Comparison of ENCODE assay signal across 1 cellular context in the genomic region with DNA sequence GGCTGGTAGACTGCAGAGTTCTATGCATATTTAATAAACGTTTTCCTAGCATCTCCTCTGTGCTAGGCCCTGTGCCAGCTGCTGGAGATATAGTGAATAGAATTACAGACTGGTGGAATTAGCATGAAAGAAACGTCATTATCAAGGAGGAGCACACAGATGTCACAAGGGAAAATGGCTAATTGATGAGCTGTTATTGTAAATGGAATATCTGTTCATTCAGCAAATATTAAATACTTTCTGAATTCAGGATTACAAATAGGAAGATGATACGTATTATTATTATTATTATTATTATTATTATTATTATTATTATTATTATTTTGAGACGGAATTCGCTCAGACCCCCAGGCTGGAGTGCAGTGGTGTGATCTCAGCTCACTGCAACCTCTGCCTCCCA.
TF ChIP-seq lines count a peak whose summit lies in the region.

No MANE protein-coding gene starts in this region.

TF ChIP-seq in HepG2, 621 proteins besides CTCF, POLR2A, EP300 and RAD21 (continued from another document):
- TF ChIP-seq THAP8 (CRISPR knock-in tag; IDR thresholded peaks at IDR 0.05; ENCODE audit: borderline replicate concordance) (no peak), GATAD2A (CRISPR knock-in tag; IDR thresholded peaks at IDR 0.05) (no peak), REXO4 (CRISPR knock-in tag; IDR thresholded peaks at IDR 0.05; ENCODE audit: borderline replicate concordance) (no peak), ZNF841 (CRISPR knock-in tag; IDR thresholded peaks at IDR 0.05; ENCODE audit: borderline replicate concordance) (no peak)
